ENCODE assay signal across 8 cellular contexts in the genomic region with DNA sequence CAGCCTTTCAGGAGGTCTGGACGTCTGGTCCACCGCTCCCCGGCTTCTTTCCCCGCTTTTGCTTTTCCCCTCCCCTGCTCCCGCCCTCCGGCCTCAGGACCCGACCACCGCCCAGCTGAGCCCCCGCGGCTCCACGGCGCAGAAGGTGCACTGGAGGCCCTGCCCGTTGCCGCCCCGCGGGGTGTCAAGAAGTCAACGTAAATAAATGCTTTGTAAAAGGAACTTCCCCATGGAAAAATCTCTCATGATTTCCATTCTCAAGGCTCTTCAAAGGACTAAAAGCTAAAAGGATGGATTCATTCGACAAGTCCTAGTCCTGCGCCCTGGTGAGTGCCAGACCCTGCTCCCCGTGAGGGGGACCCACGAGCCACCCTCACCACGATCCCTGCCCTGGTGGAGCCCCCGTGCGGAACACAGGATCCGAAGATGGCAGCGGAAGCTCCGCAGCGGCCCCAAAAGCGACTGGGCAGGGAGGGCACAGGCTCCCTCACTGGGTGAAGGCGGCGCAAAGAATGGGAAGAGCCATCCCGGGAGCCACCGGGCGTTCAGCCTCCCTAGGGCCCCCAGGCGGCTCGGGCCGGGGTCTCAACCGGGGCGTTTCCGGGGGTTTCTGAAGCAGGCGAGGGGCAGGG. TPM values are rescaled to one million over a fixed set of nuclear protein-coding genes. Genes with fewer than 3 reads are reported as not detected.
DNase-seq lines count a peak whose midpoint lies in the region; TF ChIP-seq lines count a peak whose summit lies in the region.
"Not testable (repeated sequence)": the region's sequence is repeated elsewhere in the genome, so short reads cannot be mapped to it uniquely, and the experiment has no call there.

No MANE protein-coding gene starts in this region.

- H3K36me3 ChIP-seq in adipocyte (ENCODE audit: control insufficient read depth, insufficient read depth, low read length, severe bottlenecking); fibroblast of lung (ENCODE audit: control insufficient read depth, insufficient read depth, low read length); suprapubic skin: not testable (repeated sequence)

- DNase-seq in Calu3 (peak; percentile 48), M059J (ENCODE audit: low read depth) (peak; percentile 26), adipocyte (ENCODE audit: low read depth) (peak; percentile 35), fibroblast of lung (ENCODE audit: low read depth in 2 of 2) (peak; percentile 13 to 23), left kidney (ENCODE audit: low read depth, low spot score) (peak; percentile 24), posterior cingulate gyrus (peak in 9 of 10 donors; percentile 6 to 87 (median 14))
- DNase-seq in activated CD4-positive, alpha-beta T cell treated with anti-CD3 and anti-CD28 coated beads, Interleukin-2, amount 10 ng/mL, durations not matched to agents 7 days and 5 days; suprapubic skin (ENCODE audit: low spot score in 2 of 2): not testable (repeated sequence)

- not testable (repeated sequence) for H3K4me1 Mint-ChIP-seq in Calu3 (ENCODE audit: low read depth, unreplicated experiment); activated CD4-positive, alpha-beta T cell treated with anti-CD3 and anti-CD28 coated beads, Interleukin-2, amount 10 ng/mL, durations not matched to agents 7 days and 5 days

- TF ChIP-seq POLR2A in suprapubic skin (IDR thresholded peaks at IDR 0.05): not testable (repeated sequence)

- H3K79me2 ChIP-seq in fibroblast of lung (ENCODE audit: control insufficient read depth, insufficient read depth, low read length): not testable (repeated sequence)

- intact Hi-C loops in Calu3 (cut with micrococcal nuclease; ENCODE audit: unreplicated experiment); posterior cingulate gyrus (cut with DNase I): not testable (repeated sequence)

- H3K4me3 ChIP-seq in adipocyte (ENCODE audit: low read length) (peak overlapping the region; percentile 74), fibroblast of lung (replicated peaks in 1 of 4; ENCODE audit: control extremely low read depth in 1 of 4, insufficient read depth in 1 of 4, low read depth in 3 of 4, low read length in 4 of 4) (peak overlapping the region; percentile 18 to 47 (median 32)), suprapubic skin (peak overlapping the region; percentile 39)

- WGBS in suprapubic skin: no CpG with 5 or more reads among the region's 41 CpGs

- peak; percentile 29 for TF ChIP-seq CTCF in Calu3 (IDR thresholded peaks at IDR 0.05; ENCODE audit: unreplicated experiment)
- TF ChIP-seq CTCF in fibroblast of lung (conservative IDR thresholded peaks at IDR 0.05 in 1 of 2, IDR thresholded peaks at IDR 0.05 in 1 of 2; ENCODE audit: low read depth in 1 of 2, low read length in 2 of 2); suprapubic skin (IDR thresholded peaks at IDR 0.05): not testable (repeated sequence)

- not testable (repeated sequence) for H3K9me3 Mint-ChIP-seq in Calu3 (ENCODE audit: low read depth, unreplicated experiment); activated CD4-positive, alpha-beta T cell treated with anti-CD3 and anti-CD28 coated beads, Interleukin-2, amount 10 ng/mL, durations not matched to agents 7 days and 5 days

- H3K4me3 Mint-ChIP-seq in Calu3 (ENCODE audit: low read depth, unreplicated experiment): peak overlapping the region; percentile 73
- H3K4me3 Mint-ChIP-seq in activated CD4-positive, alpha-beta T cell treated with anti-CD3 and anti-CD28 coated beads, Interleukin-2, amount 10 ng/mL, durations not matched to agents 7 days and 5 days: peak overlapping the region; percentile 76

- H3K4me2 ChIP-seq in fibroblast of lung (ENCODE audit: extremely low read depth, insufficient read depth, low read length): peak overlapping the region; percentile 35

- POLR2A ChIA-PET in activated CD4-positive, alpha-beta T cell treated with anti-CD3 and anti-CD28 coated beads, Interleukin-2, amount 10 ng/mL, durations not matched to agents 7 days and 5 days (lab: Charles Lee): not testable (repeated sequence)

- H3K27me3 Mint-ChIP-seq in Calu3 (ENCODE audit: unreplicated experiment); activated CD4-positive, alpha-beta T cell treated with anti-CD3 and anti-CD28 coated beads, Interleukin-2, amount 10 ng/mL, durations not matched to agents 7 days and 5 days: not testable (repeated sequence)

- peak overlapping the region; percentile 94 for H3K27ac Mint-ChIP-seq in Calu3 (ENCODE audit: unreplicated experiment)
- H3K27ac Mint-ChIP-seq in activated CD4-positive, alpha-beta T cell treated with anti-CD3 and anti-CD28 coated beads, Interleukin-2, amount 10 ng/mL, durations not matched to agents 7 days and 5 days: not testable (repeated sequence)

- BruUV-seq in Calu3 (replicated peaks; lab: Mats Ljungman, UMichigan): not testable (repeated sequence)

- H3K36me3 Mint-ChIP-seq in Calu3 (ENCODE audit: insufficient read depth, unreplicated experiment): peaks cover 13% of the 10 kb centered on the region
- not testable (repeated sequence) for H3K36me3 Mint-ChIP-seq in activated CD4-positive, alpha-beta T cell treated with anti-CD3 and anti-CD28 coated beads, Interleukin-2, amount 10 ng/mL, durations not matched to agents 7 days and 5 days (ENCODE audit: low read depth)

- not testable (repeated sequence) for H2AFZ ChIP-seq in fibroblast of lung (ENCODE audit: low read length)

- not testable (repeated sequence) for H4K20me1 ChIP-seq in fibroblast of lung (ENCODE audit: control insufficient read depth, extremely low read depth, insufficient read depth, low read length)

- H3K9me3 ChIP-seq in adipocyte (ENCODE audit: control insufficient read depth, low read length); fibroblast of lung (ENCODE audit: control insufficient read depth, insufficient read depth, low read depth, low read length); suprapubic skin: not testable (repeated sequence)

- H3K9ac ChIP-seq in adipocyte (ENCODE audit: low read length); fibroblast of lung (ENCODE audit: insufficient read depth, low read length): not testable (repeated sequence)

- not testable (repeated sequence) for H3K27me3 ChIP-seq in adipocyte (replicated peaks; ENCODE audit: control insufficient read depth, insufficient read depth, low read length); fibroblast of lung (ENCODE audit: control insufficient read depth, insufficient read depth, low read length); suprapubic skin

- H3K4me1 ChIP-seq in adipocyte (ENCODE audit: control insufficient read depth, insufficient read depth, low read length); fibroblast of lung (ENCODE audit: control insufficient read depth, extremely low read depth, insufficient read depth, low read length); suprapubic skin: not testable (repeated sequence)

- TF ChIP-seq EP300 in suprapubic skin (IDR thresholded peaks at IDR 0.05): not testable (repeated sequence)

- CTCF ChIA-PET in Calu3 (lab: Charles Lee); activated CD4-positive, alpha-beta T cell treated with anti-CD3 and anti-CD28 coated beads, Interleukin-2, amount 10 ng/mL, durations not matched to agents 7 days and 5 days (lab: Charles Lee): not testable (repeated sequence)

- not testable (repeated sequence) for H3K27ac ChIP-seq in fibroblast of lung (ENCODE audit: insufficient read depth, low read length); suprapubic skin

RNA-seq across cellular contexts. Expression of gene PPIAL4D, which starts 45.1 kb away (rescaled TPM):
- total RNA-seq in Calu3 (2022): not detected in 2 replicates
- not detected in 2 replicates for total RNA-seq in M059J (2014; rRNA removed; shearing (Covaris generic))
- under 1 TPM in 1 of 2 experiments, not detected in 1; 0.69 TPM for total RNA-seq in activated CD4-positive, alpha-beta T cell treated with anti-CD3 and anti-CD28 coated beads, Interleukin-2, amount 10 ng/mL, durations not matched to agents 7 days and 5 days
- not detected in 2 replicates for total RNA-seq in fibroblast of lung
- not detected in 2 replicates for polyA plus RNA-seq in fibroblast of lung
- polyA plus RNA-seq in fibroblast of lung (2012): not detected in 2 replicates
- polyA minus RNA-seq in fibroblast of lung (ENCODE audit: low replicate concordance): not detected in 2 replicates
- total RNA-seq in suprapubic skin: not detected
